In genomic region chr6:10305740-10306423, GRCh38 we compare ENCODE assay signal across 21 cellular contexts.
DNase-seq lines count a peak whose midpoint lies in the region; ATAC-seq, FAIRE-seq and TF ChIP-seq lines count a peak whose summit lies in the region.
"Had no signal": no experiment of that assay in that cellular context is flagged by ENCODE, and none has a peak within 500 bp of the region (broad histone marks: within the 10 kb centered on the region; RNA-seq: fewer than 3 reads in every experiment).

No MANE protein-coding gene starts in this region.

- H3K36me3 Mint-ChIP-seq in astrocyte (ENCODE audit: low read depth, unreplicated experiment), result no peaks in the 10 kb centered on the region
- H3K36me3 Mint-ChIP-seq: CD4-positive, CD25-positive, alpha-beta regulatory T cell had no signal

- TF ChIP-seq CTCF in A549 (IDR thresholded peaks at IDR 0.05) (no peak), PC-3 (conservative IDR thresholded peaks at IDR 0.05; ENCODE audit: low read depth, low read length) (no peak), astrocyte (IDR thresholded peaks at IDR 0.05; ENCODE audit: insufficient read depth, low read depth, low read length) (no peak), foreskin keratinocyte (conservative IDR thresholded peaks at IDR 0.05) (no peak), BE2C (IDR thresholded peaks at IDR 0.05; ENCODE audit: low read depth, low read length) (no peak)

- TF ChIP-seq POLR2A in A549 (IDR thresholded peaks at IDR 0.05; ENCODE audit: low read length), result no peak

- H4K20me1 ChIP-seq in PC-3 (ENCODE audit: low read length) (no peaks in the 10 kb centered on the region), astrocyte (ENCODE audit: insufficient read depth, low read length) (no peaks in the 10 kb centered on the region)
- H4K20me1 ChIP-seq: BLaER1 treated with 17β-estradiol and CSF1 and Interleukin-3, amounts not matched to agents 10 nM and 100 nM had no signal

- H3K27ac ChIP-seq in A549, result peak overlapping the region in 1 of 2 experiments; percentile 66; a peak in 3 of 6 replicates
- H3K27ac ChIP-seq in PC-3 (ENCODE audit: low read length), result no peak overlapping the region
- H3K27ac ChIP-seq in astrocyte (ENCODE audit: low read depth, low read length), result no peak overlapping the region
- no peak overlapping the region for H3K27ac ChIP-seq in foreskin keratinocyte
- H3K27ac ChIP-seq: 22Rv1; BLaER1 treated with 17β-estradiol and CSF1 and Interleukin-3, amounts not matched to agents 10 nM and 100 nM had no signal

- H3K4me3 Mint-ChIP-seq in astrocyte (ENCODE audit: unreplicated experiment), result no peak overlapping the region
- H3K4me3 Mint-ChIP-seq: CD4-positive, CD25-positive, alpha-beta regulatory T cell; H9 had no signal

- no TSS peak for BruUV-seq in PC-3 (replicated peaks; lab: Mats Ljungman, UMichigan)

- intact Hi-C loops in PC-3 (cut with micrococcal nuclease), result loop anchor here (2.0 kb wide), 1 partner anchor 65 kb away; no protein-coding TSS in a partner anchor

- POLR2A ChIA-PET in A549 (lab: Yijun Ruan, JAX), result no interaction called here
- POLR2A ChIA-PET in PC-3 (lab: Charles Lee; ENCODE audit: unreplicated experiment), result interaction anchor here (0.6 kb wide), 1 partner anchor 768 kb away, joined by 6 read pairs; no protein-coding TSS in a partner anchor

- H3K4me1 ChIP-seq in A549 (peaks cover 21% of the 10 kb centered on the region), PC-3 (ENCODE audit: insufficient read depth, low read length) (peaks cover 16% of the 10 kb centered on the region), astrocyte (ENCODE audit: insufficient read depth, low read length) (no peaks in the 10 kb centered on the region), foreskin keratinocyte (peaks cover 16% of the 10 kb centered on the region), BE2C (no peaks in the 10 kb centered on the region)
- H3K4me1 ChIP-seq: BLaER1 treated with 17β-estradiol and CSF1 and Interleukin-3, amounts not matched to agents 10 nM and 100 nM had no signal

- H3K27me3 ChIP-seq in PC-3 (ENCODE audit: low read length), result no peaks in the 10 kb centered on the region
- H3K27me3 ChIP-seq in astrocyte (ENCODE audit: insufficient read depth, low read length), result no peaks in the 10 kb centered on the region
- no peaks in the 10 kb centered on the region for H3K27me3 ChIP-seq in foreskin keratinocyte
- no peaks in the 10 kb centered on the region for H3K27me3 ChIP-seq in BE2C
- H3K27me3 ChIP-seq: BLaER1 treated with 17β-estradiol and CSF1 and Interleukin-3, amounts not matched to agents 10 nM and 100 nM had no signal

- H3K79me2 ChIP-seq in PC-3 (ENCODE audit: low read length), result no peaks in the 10 kb centered on the region
- H3K79me2 ChIP-seq in astrocyte (ENCODE audit: insufficient read depth, low read length), result no peaks in the 10 kb centered on the region

- H3K9me2 ChIP-seq in PC-3 (replicated peaks; ENCODE audit: low read length), result no peaks in the 10 kb centered on the region

- peaks cover 2% of the 10 kb centered on the region for H3K9me3 Mint-ChIP-seq in astrocyte (ENCODE audit: unreplicated experiment)
- H3K9me3 Mint-ChIP-seq: H9 had no signal

- H3K4me2 ChIP-seq in A549, result peak overlapping the region; percentile 59
- peak overlapping the region; percentile 49 for H3K4me2 ChIP-seq in PC-3 (ENCODE audit: low read length)
- H3K4me2 ChIP-seq in astrocyte (ENCODE audit: low read length), result no peak overlapping the region
- H3K4me2 ChIP-seq: BLaER1 treated with 17β-estradiol and CSF1 and Interleukin-3, amounts not matched to agents 10 nM and 100 nM had no signal

- FAIRE-seq in A549 (lab: Jason Lieb, UNC), result no peak
- FAIRE-seq in astrocyte (lab: Jason Lieb, UNC), result no peak
- FAIRE-seq: GM19239, HepG2, HTR-8/SVneo had no signal

- H3K27me3 Mint-ChIP-seq in astrocyte (ENCODE audit: low read depth, unreplicated experiment), result no peaks in the 10 kb centered on the region
- H3K27me3 Mint-ChIP-seq: CD4-positive, CD25-positive, alpha-beta regulatory T cell had no signal

- H3K36me3 ChIP-seq in PC-3 (ENCODE audit: low read depth, low read length), result no peaks in the 10 kb centered on the region
- no peaks in the 10 kb centered on the region for H3K36me3 ChIP-seq in astrocyte (ENCODE audit: insufficient read depth, low read length)
- H3K36me3 ChIP-seq in BE2C, result no peaks in the 10 kb centered on the region
- H3K36me3 ChIP-seq: BLaER1 treated with 17β-estradiol and CSF1 and Interleukin-3, amounts not matched to agents 10 nM and 100 nM had no signal

- no peak overlapping the region for H3K9ac ChIP-seq in PC-3 (ENCODE audit: low read length)
- H3K9ac ChIP-seq in astrocyte (ENCODE audit: low read length), result no peak overlapping the region
- H3K9ac ChIP-seq: BLaER1 treated with 17β-estradiol and CSF1 and Interleukin-3, amounts not matched to agents 10 nM and 100 nM had no signal

- no peaks in the 10 kb centered on the region for H3F3A ChIP-seq in PC-3 (ENCODE audit: low read length, unreplicated experiment)

- TF ChIP-seq EP300 in A549 (IDR thresholded peaks at IDR 0.05), result no peak

- no peak for TF ChIP-seq RAD21 in A549 (conservative IDR thresholded peaks at IDR 0.05 in 1 of 2, IDR thresholded peaks at IDR 0.05 in 1 of 2)

- DNase-seq in A549 (ENCODE audit: low read depth in 1 of 2, low spot score in 1 of 2), result peak in 1 of 2 experiments; percentile 9
- DNase-seq in PC-3, result peak; percentile 40
- DNase-seq in astrocyte (ENCODE audit: low read depth), result no peak
- peak in 1 of 2 donors; percentile 53 for DNase-seq in foreskin keratinocyte
- no peak for DNase-seq in BE2C
- no peak for DNase-seq in NCI-H2227 treated with DMSO at 0.1 percent for 48 hours (lab: John Stamatoyannopoulos, UW)
- DNase-seq: AML-193; Calu3; CD4-positive, CD25-positive, alpha-beta regulatory T cell; DMS 273 treated with DMSO at 0.1 percent for 48 hours; DMS79 treated with DMSO at 0.1 percent for 48 hours; GF-D8; GOT3; H9 had no signal

- H3K4me3 ChIP-seq in A549 (no peak overlapping the region), PC-3 (ENCODE audit: low read length) (peak overlapping the region; percentile 7; the same call in 1 of the 2 replicates), astrocyte (ENCODE audit: insufficient read depth, low read depth, low read length) (no peak overlapping the region), BE2C (ENCODE audit: low read depth, low read length) (no peak overlapping the region)
- H3K4me3 ChIP-seq: BLaER1 treated with 17β-estradiol and CSF1 and Interleukin-3, amounts not matched to agents 10 nM and 100 nM had no signal

- 16% methylated on average over 7 of the region's 7 CpGs for WGBS in A549 (ENCODE audit: missing lambda C conversion rate)

- peaks cover 26% of the 10 kb centered on the region for H3K4me1 Mint-ChIP-seq in astrocyte (ENCODE audit: low read depth, unreplicated experiment)
- H3K4me1 Mint-ChIP-seq: CD4-positive, CD25-positive, alpha-beta regulatory T cell had no signal

- CTCF ChIA-PET in A549 (lab: Yijun Ruan, JAX) (no interaction called here), PC-3 (lab: Charles Lee) (interaction anchor here (0.6 kb wide), 1 partner anchor 22 kb away, joined by 3 read pairs; no protein-coding TSS in a partner anchor)

- H3K9me3 ChIP-seq in A549 (no peaks in the 10 kb centered on the region), PC-3 (ENCODE audit: low read length) (no peaks in the 10 kb centered on the region), astrocyte (ENCODE audit: insufficient read depth, low read depth, low read length) (no peaks in the 10 kb centered on the region), BE2C (no peaks in the 10 kb centered on the region)
- H3K9me3 ChIP-seq: BLaER1 treated with 17β-estradiol and CSF1 and Interleukin-3, amounts not matched to agents 10 nM and 100 nM had no signal

- H2AFZ ChIP-seq in PC-3 (ENCODE audit: low read length) (peak overlapping the region; percentile 19; the same call in 1 of the 2 replicates), astrocyte (ENCODE audit: low read depth, low read length) (no peak overlapping the region)

- peak overlapping the region; percentile 0 for H3K27ac Mint-ChIP-seq in astrocyte (ENCODE audit: unreplicated experiment)
- H3K27ac Mint-ChIP-seq: CD4-positive, CD25-positive, alpha-beta regulatory T cell; H9 had no signal

- peak; percentile 54 to 58; a peak in 3 of 6 replicates for ATAC-seq in A549
- ATAC-seq in PC-3, result peak; percentile 72
- peak; percentile 36 for ATAC-seq in foreskin keratinocyte
- ATAC-seq in HG02973 (IDR thresholded peaks at IDR 0.05; ENCODE audit: unreplicated experiment), result no peak
- ATAC-seq in HG03135 (IDR thresholded peaks at IDR 0.05; ENCODE audit: unreplicated experiment), result no peak
- ATAC-seq: HepG2 had no signal

TF ChIP-seq in A549, 52 proteins besides CTCF, POLR2A, EP300 and RAD21:
- TF ChIP-seq KDM1A (IDR thresholded peaks at IDR 0.05; ENCODE audit: low read depth), result no peak

Comparison
In these comparisons a context has a peak if more than half of its experiments do, and no peak if none do; other contexts are left out.
1. ATAC-seq: peak in A549 (2 of 2), PC-3 (single experiment) and foreskin keratinocyte (single experiment); none in HG02973 (single experiment) and HG03135 (single experiment).